Comparison of ENCODE assay signal across 1 cellular context in genomic region chr12:95227818-95228356, GRCh38.
TF ChIP-seq lines count a peak whose summit lies in the region.

No MANE protein-coding gene starts in this region.

TF ChIP-seq in K562, 482 proteins besides CTCF, POLR2A, EP300 and RAD21:
- TF ChIP-seq TAL1 (IDR thresholded peaks at IDR 0.05) = peak; percentile 9; the same call in 1 of the 2 replicates
- 0 out of 2 replicates have a peak, but pooled peaks have one; percentile 7 for TF ChIP-seq NCOR1 (IDR thresholded peaks at IDR 0.05)
- no peak for TF ChIP-seq EWSR1 (IDR thresholded peaks at IDR 0.05; ENCODE audit: borderline replicate concordance, low read depth, partially characterized antibody)
- TF ChIP-seq PURB (CRISPR knock-in tag; IDR thresholded peaks at IDR 0.05; ENCODE audit: low read depth) = no peak
- peak; percentile 11; the same call in 1 of the 2 replicates for TF ChIP-seq CBFA2T3 (IDR thresholded peaks at IDR 0.05)
- TF ChIP-seq POLR2AphosphoS2 (IDR thresholded peaks at IDR 0.05; ENCODE audit: low read length) = no peak
- no peak for TF ChIP-seq RNF219 (CRISPR knock-in tag; IDR thresholded peaks at IDR 0.05)
- no peak for TF ChIP-seq ARHGAP35 (IDR thresholded peaks at IDR 0.05; ENCODE audit: partially characterized antibody)
- TF ChIP-seq SPI1 (IDR thresholded peaks at IDR 0.05; ENCODE audit: borderline replicate concordance, low read depth, low read length) = peak; percentile 33; the same call in 1 of the 2 replicates
- TF ChIP-seq KLF13 (tag; IDR thresholded peaks at IDR 0.05; ENCODE audit: borderline replicate concordance, low read depth) = no peak
- TF ChIP-seq SRSF9 (IDR thresholded peaks at IDR 0.05; ENCODE audit: borderline replicate concordance, low read depth, low read length) = no peak
- TF ChIP-seq, protein P1, sequence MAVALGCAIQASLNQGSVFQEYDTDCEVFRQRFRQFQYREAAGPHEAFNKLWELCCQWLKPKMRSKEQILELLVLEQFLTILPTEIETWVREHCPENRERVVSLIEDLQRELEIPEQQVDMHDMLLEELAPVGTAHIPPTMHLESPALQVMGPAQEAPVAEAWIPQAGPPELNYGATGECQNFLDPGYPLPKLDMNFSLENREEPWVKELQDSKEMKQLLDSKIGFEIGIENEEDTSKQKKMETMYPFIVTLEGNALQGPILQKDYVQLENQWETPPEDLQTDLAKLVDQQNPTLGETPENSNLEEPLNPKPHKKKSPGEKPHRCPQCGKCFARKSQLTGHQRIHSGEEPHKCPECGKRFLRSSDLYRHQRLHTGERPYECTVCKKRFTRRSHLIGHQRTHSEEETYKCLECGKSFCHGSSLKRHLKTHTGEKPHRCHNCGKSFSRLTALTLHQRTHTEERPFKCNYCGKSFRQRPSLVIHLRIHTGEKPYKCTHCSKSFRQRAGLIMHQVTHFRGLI (CRISPR knock-in tag; IDR thresholded peaks at IDR 0.05) = no peak
